In genomic region chr3:49867400-49867799, GRCh38 we compare ENCODE assay signal across 3 cellular contexts.
TF ChIP-seq lines count a peak whose summit lies in the region.

No MANE protein-coding gene starts in this region.

TF ChIP-seq in GM23338, 12 proteins besides CTCF, POLR2A, EP300 and RAD21:
- TF ChIP-seq CREB1 (CRISPR knock-in tag; IDR thresholded peaks at IDR 0.05; ENCODE audit: low read depth) (no peak), EZH2phosphoT487 (IDR thresholded peaks at IDR 0.05; ENCODE audit: unreplicated experiment) (no peak)

TF ChIP-seq in H1, 55 proteins besides CTCF, POLR2A, EP300 and RAD21:
- TF ChIP-seq RNF2 (IDR thresholded peaks at IDR 0.05; ENCODE audit: borderline replicate concordance, low read depth, low read length, missing control alignments, poor library complexity, severe bottlenecking) = no peak
- TF ChIP-seq BRCA1 (IDR thresholded peaks at IDR 0.05; ENCODE audit: low read depth, low read length) = no peak
- no peak for TF ChIP-seq ATF3 (IDR thresholded peaks at IDR 0.05; ENCODE audit: insufficient read depth, low read depth, low read length)
- TF ChIP-seq CBX5 (IDR thresholded peaks at IDR 0.05; ENCODE audit: low read depth, low read length) = no peak
- no peak for TF ChIP-seq SP2 (IDR thresholded peaks at IDR 0.05; ENCODE audit: low read length)
- no peak for TF ChIP-seq E2F6 (IDR thresholded peaks at IDR 0.05)
- TF ChIP-seq CHD2 (IDR thresholded peaks at IDR 0.05; ENCODE audit: low read length) = no peak
- TF ChIP-seq SUZ12 (IDR thresholded peaks at IDR 0.05; ENCODE audit: low read length) = no peak

TF ChIP-seq in neural cell, 6 proteins besides CTCF, POLR2A, EP300 and RAD21:
- TF ChIP-seq POLR2AphosphoS5 (IDR thresholded peaks at IDR 0.05) (no peak), MXI1 (conservative IDR thresholded peaks at IDR 0.05; ENCODE audit: poor library complexity, severe bottlenecking) (no peak)
